Comparison of ENCODE assay signal across 8 cellular contexts in genomic region chr17:41322264-41322902, GRCh38. TPM values are rescaled to one million over a fixed set of nuclear protein-coding genes. Genes with fewer than 3 reads are reported as not detected.
DNase-seq lines count a peak whose midpoint lies in the region; ATAC-seq and TF ChIP-seq lines count a peak whose summit lies in the region.
"Had no signal": no experiment of that assay in that cellular context is flagged by ENCODE, and none has a peak within 500 bp of the region (broad histone marks: within the 10 kb centered on the region; RNA-seq: fewer than 3 reads in every experiment).

No MANE protein-coding gene starts in this region.

- 28 to 30% methylated on average over 5 of the region's 5 CpGs for WGBS in esophagus squamous epithelium, 2 donors

- H2AFZ ChIP-seq in parathyroid adenoma, result peak overlapping the region; percentile 11

- in situ Hi-C loops in SK-MEL-5 (cut with HindIII; ENCODE audit: low pct_unique_long_range_greater_than_20kb, low sequenced_read_pairs), result no loop called here

- no peak overlapping the region for H3K4me2 ChIP-seq in parathyroid adenoma (ENCODE audit: low read length)

- no peak for TF ChIP-seq POLR2A in esophagus squamous epithelium (IDR thresholded peaks at IDR 0.05)

- H3K27ac ChIP-seq in esophagus squamous epithelium, result no peak overlapping the region
- H3K27ac ChIP-seq in parathyroid adenoma, result no peak overlapping the region

- H3K27me3 ChIP-seq in esophagus squamous epithelium (no peaks in the 10 kb centered on the region), parathyroid adenoma (ENCODE audit: control insufficient read depth, insufficient read depth, low read length) (no peaks in the 10 kb centered on the region)

- TF ChIP-seq EP300 in Ishikawa (IDR thresholded peaks at IDR 0.05; ENCODE audit: borderline replicate concordance), result no peak

- H3K36me3 ChIP-seq in esophagus squamous epithelium (no peaks in the 10 kb centered on the region), parathyroid adenoma (ENCODE audit: control insufficient read depth, insufficient read depth, low read length) (no peaks in the 10 kb centered on the region)

- H3K9me3 ChIP-seq in esophagus squamous epithelium (peaks cover 0 to 6% (median 0%) of the 10 kb centered on the region in 3 donors), parathyroid adenoma (ENCODE audit: control insufficient read depth, low read length) (no peaks in the 10 kb centered on the region)

- intact Hi-C loops in esophagus squamous epithelium (cut with DNase I), result loop anchor here (5.0 kb wide), 1 partner anchor 415 kb away; no protein-coding TSS in a partner anchor

- peak; percentile 69 for TF ChIP-seq RAD21 in Ishikawa (IDR thresholded peaks at IDR 0.05; ENCODE audit: low read depth)

- no peaks in the 10 kb centered on the region for H3K79me2 ChIP-seq in parathyroid adenoma

- DNase-seq in EL, result peak; percentile 75
- peak; percentile 62 for DNase-seq in SK-MEL-5 (ENCODE audit: low read depth, low spot score)
- DNase-seq in esophagus squamous epithelium (lab: John Stamatoyannopoulos, UW), result no peak
- DNase-seq: activated T-cell treated with anti-CD3 and anti-CD28 coated beads, Interleukin-2, amount 50 U/mL, for 4 hours had no signal

- TF ChIP-seq CTCF in esophagus squamous epithelium (IDR thresholded peaks at IDR 0.05) (peak in 5 of 6 experiments; percentile 76 to 91 (median 86)), parathyroid adenoma (IDR thresholded peaks at IDR 0.05) (peak; percentile 62)

- ATAC-seq in HG03196 (IDR thresholded peaks at IDR 0.05; ENCODE audit: unreplicated experiment), result no peak
- ATAC-seq in GM21515 (IDR thresholded peaks at IDR 0.05; ENCODE audit: unreplicated experiment), result no peak

- peaks cover 0 to 24% (median 0%) of the 10 kb centered on the region in 3 donors for H3K4me1 ChIP-seq in esophagus squamous epithelium
- H3K4me1 ChIP-seq in parathyroid adenoma, result no peaks in the 10 kb centered on the region

- H3K4me3 ChIP-seq in esophagus squamous epithelium, result no peak overlapping the region
- H3K4me3 ChIP-seq in parathyroid adenoma (ENCODE audit: low read depth, low read length), result no peak overlapping the region

- H3K9ac ChIP-seq in parathyroid adenoma, result no peak overlapping the region

TF ChIP-seq in Ishikawa, 13 proteins besides CTCF, POLR2A, EP300 and RAD21:
- TF ChIP-seq CEBPB (IDR thresholded peaks at IDR 0.05), result no peak
- TF ChIP-seq NFIC (IDR thresholded peaks at IDR 0.05), result no peak
- no peak for TF ChIP-seq MAX (IDR thresholded peaks at IDR 0.05)
- TF ChIP-seq USF1 (IDR thresholded peaks at IDR 0.05), result no peak
- no peak for TF ChIP-seq ZBTB7A (IDR thresholded peaks at IDR 0.05; ENCODE audit: low read depth)
- no peak for TF ChIP-seq FOXM1 (IDR thresholded peaks at IDR 0.05; ENCODE audit: borderline replicate concordance, low read depth)
- no peak for TF ChIP-seq TEAD4 (IDR thresholded peaks at IDR 0.05)
- no peak for TF ChIP-seq REST (IDR thresholded peaks at IDR 0.05; ENCODE audit: low read depth)
- no peak for TF ChIP-seq YY1 (IDR thresholded peaks at IDR 0.05; ENCODE audit: low read depth)
- no peak for TF ChIP-seq CREB1 (IDR thresholded peaks at IDR 0.05; ENCODE audit: low read depth)
- no peak for TF ChIP-seq TAF1 (IDR thresholded peaks at IDR 0.05; ENCODE audit: low read depth)

RNA-seq across cellular contexts. Expression of gene KRTAP17-1, which starts 6.9 kb away (rescaled TPM):
- total RNA-seq in SK-MEL-5 (2014; rRNA removed; shearing (Covaris generic)), result not detected in 2 replicates
- not detected in 2 replicates for polyA plus RNA-seq in SK-MEL-5 (2015; cell fraction: cytosol; rRNA removed)
- not detected in 2 replicates for polyA plus RNA-seq in SK-MEL-5 (2015; cell fraction: nucleus; rRNA removed)
- not detected for total RNA-seq in esophagus squamous epithelium
- total RNA-seq: activated T-cell treated with anti-CD3 and anti-CD28 coated beads, Interleukin-2, amount 50 U/mL, for 4 hours had no signal

RNA-seq across cellular contexts. Expression of gene KRTAP16-1, which starts 13.3 kb away (rescaled TPM):
- not detected in 2 replicates for total RNA-seq in SK-MEL-5 (2014; rRNA removed; shearing (Covaris generic))
- not detected in 2 replicates for polyA plus RNA-seq in SK-MEL-5 (2015; cell fraction: cytosol; rRNA removed)
- polyA plus RNA-seq in SK-MEL-5 (2015; cell fraction: nucleus; rRNA removed), result not detected in 2 replicates
- total RNA-seq in esophagus squamous epithelium, result not detected
- total RNA-seq: activated T-cell treated with anti-CD3 and anti-CD28 coated beads, Interleukin-2, amount 50 U/mL, for 4 hours had no signal

RNA-seq across cellular contexts. Expression of gene KRTAP29-1, which starts 19.7 kb away (rescaled TPM):
- not detected in 2 replicates for total RNA-seq in SK-MEL-5 (2014; rRNA removed; shearing (Covaris generic))
- polyA plus RNA-seq in SK-MEL-5 (2015; cell fraction: cytosol; rRNA removed), result not detected in 2 replicates
- polyA plus RNA-seq in SK-MEL-5 (2015; cell fraction: nucleus; rRNA removed), result not detected in 2 replicates
- total RNA-seq in esophagus squamous epithelium, result not detected
- total RNA-seq: activated T-cell treated with anti-CD3 and anti-CD28 coated beads, Interleukin-2, amount 50 U/mL, for 4 hours had no signal

RNA-seq across cellular contexts. Expression of gene KRT33A, which starts 28.2 kb away (rescaled TPM):
- not detected in 2 replicates for total RNA-seq in SK-MEL-5 (2014; rRNA removed; shearing (Covaris generic))
- polyA plus RNA-seq in SK-MEL-5 (2015; cell fraction: cytosol; rRNA removed), result not detected in 2 replicates
- not detected in 2 replicates for polyA plus RNA-seq in SK-MEL-5 (2015; cell fraction: nucleus; rRNA removed)
- 1 to 10 TPM in 2 of 4 donors, under 1 TPM in 1, not detected in 1; 0.21 to 2.7 (median 1.9) TPM for total RNA-seq in esophagus squamous epithelium
- total RNA-seq: activated T-cell treated with anti-CD3 and anti-CD28 coated beads, Interleukin-2, amount 50 U/mL, for 4 hours had no signal

RNA-seq across cellular contexts. Expression of gene KRTAP9-7, which starts 46.9 kb away (rescaled TPM):
- total RNA-seq in SK-MEL-5 (2014; rRNA removed; shearing (Covaris generic)), result not detected in 2 replicates
- polyA plus RNA-seq in SK-MEL-5 (2015; cell fraction: cytosol; rRNA removed), result not detected in 2 replicates
- not detected in 2 replicates for polyA plus RNA-seq in SK-MEL-5 (2015; cell fraction: nucleus; rRNA removed)
- not detected for total RNA-seq in esophagus squamous epithelium
- total RNA-seq: activated T-cell treated with anti-CD3 and anti-CD28 coated beads, Interleukin-2, amount 50 U/mL, for 4 hours had no signal
